Comparison of ENCODE assay signal across 25 cellular contexts in the genomic region with DNA sequence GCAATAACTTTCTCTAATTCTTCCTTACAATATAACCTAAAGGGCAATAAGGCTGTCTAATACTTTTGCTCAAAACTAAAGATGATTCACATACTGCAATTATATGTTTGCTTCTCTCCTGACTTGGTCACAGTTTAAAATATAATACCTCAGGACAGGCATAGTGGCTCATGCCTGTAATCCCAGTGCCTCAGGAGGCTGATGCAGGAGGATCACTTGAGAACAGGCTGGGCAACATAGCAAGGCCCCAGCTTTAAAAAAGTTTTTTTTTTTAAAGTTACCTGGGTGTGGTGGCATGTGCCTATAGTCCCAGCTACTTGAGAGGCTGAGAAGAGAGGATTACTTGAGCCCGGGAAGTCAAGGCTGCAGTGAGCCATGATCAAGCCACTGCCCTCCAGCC.
"Had no signal": no experiment of that assay in that cellular context is flagged by ENCODE, and none has a peak within 500 bp of the region (broad histone marks: within the 10 kb centered on the region; RNA-seq: fewer than 3 reads in every experiment).

No MANE protein-coding gene starts in this region.

- DNase-seq: stimulated activated CD4-positive, alpha-beta T cell treated with anti-CD3 and anti-CD28 coated beads, Interleukin-2, amount 100 ng/mL, for 48 hours; stimulated activated CD4-positive, alpha-beta T cell treated with anti-CD3 and anti-CD28 coated beads, Interleukin-4, amount 100 ng/mL, for 1 hour; stimulated activated CD4-positive, alpha-beta T cell treated with anti-CD3 and anti-CD28 coated beads, Interleukin-4, amount 100 ng/mL, for 24 hours; stimulated activated CD4-positive, alpha-beta T cell treated with anti-CD3 and anti-CD28 coated beads, Interleukin-4, amount 100 ng/mL, for 4 hours; stimulated activated CD8-positive, alpha-beta memory T cell treated with anti-CD3 and anti-CD28 coated beads, Interleukin-4, amount 100 ng/mL, for 48 hours; stimulated activated naive B cell treated with anti-CD40 and anti-IgM and Interleukin-4, amounts not matched to agents 10 μg/mL and 1 μg/mL and 100 μg/mL, for 72 hours; stimulated activated naive CD4-positive, alpha-beta T cell; stimulated activated naive CD4-positive, alpha-beta T cell treated with Interleukin-2 at 50 U/mL for 16 hours; stimulated activated naive CD8-positive, alpha-beta T cell treated with anti-CD3 and anti-CD28 coated beads, Interleukin-15, amount 100 ng/mL, for 72 hours; stimulated activated naive CD8-positive, alpha-beta T cell treated with anti-CD3 and anti-CD28 coated beads, Interleukin-15, Interleukin-2, amounts not matched to agents 100 U/mL and 50 U/mL, for 24 hours; stomach; substantia nigra; testis; thyroid gland; tibial artery; transverse colon; upper lobe of left lung; upper lobe of right lung; uterus had no signal

- H3K27ac ChIP-seq: stomach, suprapubic skin, testis, thoracic aorta, thyroid gland, tibial artery, tibial nerve, transverse colon, upper lobe of left lung, upper lobe of right lung, vagina had no signal

- H3K27me3 ChIP-seq: stomach, suprapubic skin, testis, thyroid gland, tibial artery, tibial nerve, transverse colon, upper lobe of left lung, upper lobe of right lung, uterus, vagina had no signal

- H3K9me3 ChIP-seq: stomach, suprapubic skin, testis, thoracic aorta, thyroid gland, tibial artery, tibial nerve, transverse colon, upper lobe of left lung, upper lobe of right lung, uterus, vagina had no signal

- H3K4me1 ChIP-seq: suprapubic skin, testis, thyroid gland, tibial nerve, transverse colon, upper lobe of left lung, upper lobe of right lung, uterus, vagina had no signal

- H3K36me3 ChIP-seq: stomach, suprapubic skin, thoracic aorta, thyroid gland, tibial artery, tibial nerve, transverse colon, upper lobe of left lung, upper lobe of right lung, uterus, vagina had no signal

- H3K4me3 ChIP-seq: stomach, suprapubic skin, testis, thoracic aorta, thyroid gland, tibial artery, tibial nerve, transverse colon, upper lobe of left lung, upper lobe of right lung, uterus, vagina had no signal

- ATAC-seq: stimulated activated effector memory CD8-positive, alpha-beta T cell treated with anti-CD3 and anti-CD28 coated beads, Interleukin-12 subunit alpha, Interleukin-12 subunit beta, amount 100 ng/mL, for 72 hours; stimulated activated memory B cell treated with anti-CD40 and anti-IgM and Interleukin-4, amounts not matched to agents 10 μg/mL and 1 μg/mL and 100 μg/mL, for 72 hours; stimulated activated naive B cell treated with anti-CD40 and anti-IgM and Interleukin-4, amounts not matched to agents 10 μg/mL and 1 μg/mL and 100 μg/mL, for 72 hours; stimulated activated naive CD8-positive, alpha-beta T cell treated with anti-CD3 and anti-CD28 coated beads, Interleukin-15, amount 100 ng/mL, for 72 hours; stimulated activated naive CD8-positive, alpha-beta T cell treated with anti-CD3 and anti-CD28 coated beads, Interleukin-15, Interleukin-2, amounts not matched to agents 100 U/mL and 50 U/mL, for 24 hours; upper lobe of right lung had no signal
